ENCODE assay signal across 8 cellular contexts in genomic region chr10:67772894-67773511, GRCh38.
DNase-seq lines count a peak whose midpoint lies in the region; ATAC-seq and TF ChIP-seq lines count a peak whose summit lies in the region.

No MANE protein-coding gene starts in this region.

- in situ Hi-C loops in astrocyte of the spinal cord (cut with HindIII; ENCODE audit: low sequenced_read_pairs) = no loop called here

- H3K4me3 ChIP-seq in astrocyte of the spinal cord (ENCODE audit: low read depth, low read length) = no peak overlapping the region

- TF ChIP-seq CTCF in astrocyte of the spinal cord (IDR thresholded peaks at IDR 0.05; ENCODE audit: low read depth, low read length) = no peak

- ATAC-seq in GM21360 (IDR thresholded peaks at IDR 0.05; ENCODE audit: unreplicated experiment) (peak; percentile 92), HG03457 (IDR thresholded peaks at IDR 0.05; ENCODE audit: unreplicated experiment) (peak; percentile 96)

- DNase-seq in GF-D8 (lab: John Stamatoyannopoulos, UW) (peak; percentile 3), astrocyte of the spinal cord (ENCODE audit: low read depth, low spot score) (peak; percentile 67), epidermal melanocyte (ENCODE audit: insufficient read length, low spot score) (no peak), middle frontal gyrus (ENCODE audit: extremely low spot score, low spot score) (no peak), AG20443 (ENCODE audit: low spot score) (no peak)
- no peak for DNase-seq in stimulated activated CD4-positive, alpha-beta T cell treated with anti-CD3 and anti-CD28 coated beads, Interleukin-4, amount 100 ng/mL, for 4 hours

Comparison
In these comparisons a context has a peak if more than half of its experiments do, and no peak if none do; other contexts are left out.
1. DNase-seq: peak in GF-D8 (single experiment) and astrocyte of the spinal cord (single experiment); none in epidermal melanocyte (single experiment), stimulated activated CD4-positive, alpha-beta T cell treated with anti-CD3 and anti-CD28 coated beads, Interleukin-4, amount 100 ng/mL, for 4 hours (0 of 2), middle frontal gyrus (single experiment) and AG20443 (single experiment).